In genomic region chr2:178436662-178437061, GRCh38 we compare ENCODE assay signal across 38 cellular contexts. TPM values are rescaled to one million over a fixed set of nuclear protein-coding genes. Genes with fewer than 3 reads are reported as not detected.
"Had no signal": no experiment of that assay in that cellular context is flagged by ENCODE, and none has a peak within 500 bp of the region (broad histone marks: within the 10 kb centered on the region; RNA-seq: fewer than 3 reads in every experiment).

No MANE protein-coding gene starts in this region.

- H3K9me3 Mint-ChIP-seq: activated CD4-positive, alpha-beta memory T cell treated with anti-CD3 and anti-CD28 coated beads, Interleukin-2, amount 10 ng/mL, durations not matched to agents 7 days and 5 days; activated CD4-positive, alpha-beta T cell treated with anti-CD3 and anti-CD28 coated beads, Interleukin-2, amount 10 ng/mL, durations not matched to agents 24 days and 14 days; activated naive CD4-positive, alpha-beta T cell treated with anti-CD3 and anti-CD28 coated beads, Interleukin-2, amount 10 ng/mL, durations not matched to agents 7 days and 5 days; activated naive CD4-positive, alpha-beta T cell treated with anti-CD3 and anti-CD28 coated beads, Interleukin-2, amount 50 U/mL, for 24 hours; activated naive CD8-positive, alpha-beta T cell treated with anti-CD3 and anti-CD28 coated beads, Interleukin-2, amount 10 ng/mL, durations not matched to agents 7 days and 5 days; activated naive CD8-positive, alpha-beta T cell treated with anti-CD3 and anti-CD28 coated beads, Interleukin-2, amount 50 U/mL, for 24 hours; activated T-cell treated with anti-CD3 and anti-CD28 coated beads, Interleukin-2, amount 50 U/mL, for 24 hours; activated T-helper 2 cell treated with anti-CD3 and anti-CD28 coated beads, Interferon-gamma antibody, Interleukin-2, Interleukin-4, amounts not matched to agents 10 μg/mL and 5 μg/mL and 100 μg/mL, durations not matched to agents 14 hours and 24 hours and 36 hours; brain; central memory CD8-positive, alpha-beta T cell; T-helper 1 cell treated with Interleukin-12 subunit alpha and Interleukin-12 subunit beta and Interleukin-4 antibody, amounts not matched to agents 30 μg/mL and 1 μg/mL, for 36 hours; T-helper 2 cell treated with Interferon-gamma antibody and Interleukin-4, amounts not matched to agents 5 μg/mL and 100 μg/mL, for 36 hours; WTC11 had no signal

- H3K4me3 Mint-ChIP-seq: activated CD4-positive, alpha-beta memory T cell treated with anti-CD3 and anti-CD28 coated beads, Interleukin-2, amount 10 ng/mL, durations not matched to agents 7 days and 5 days; activated CD4-positive, alpha-beta T cell treated with anti-CD3 and anti-CD28 coated beads, Interleukin-2, amount 10 ng/mL, durations not matched to agents 24 days and 14 days; activated CD8-positive, alpha-beta memory T cell treated with anti-CD3 and anti-CD28 coated beads, Interleukin-2, amount 10 ng/mL, durations not matched to agents 7 days and 5 days; activated CD8-positive, alpha-beta T cell treated with anti-CD3 and anti-CD28 coated beads, Interleukin-2, amount 10 ng/mL, durations not matched to agents 7 days and 5 days; activated naive CD4-positive, alpha-beta T cell treated with anti-CD3 and anti-CD28 coated beads, Interleukin-2, amount 10 ng/mL, durations not matched to agents 7 days and 5 days; activated naive CD4-positive, alpha-beta T cell treated with anti-CD3 and anti-CD28 coated beads, Interleukin-2, amount 50 U/mL, for 24 hours; activated naive CD8-positive, alpha-beta T cell; activated naive CD8-positive, alpha-beta T cell treated with anti-CD3 and anti-CD28 coated beads, Interleukin-2, amount 10 ng/mL, durations not matched to agents 7 days and 5 days; activated naive CD8-positive, alpha-beta T cell treated with anti-CD3 and anti-CD28 coated beads, Interleukin-2, amount 50 U/mL, for 24 hours; activated T-cell treated with anti-CD3 and anti-CD28 coated beads, Interleukin-2, amount 50 U/mL, for 24 hours; brain; central memory CD8-positive, alpha-beta T cell; T-helper 1 cell treated with Interleukin-12 subunit alpha and Interleukin-12 subunit beta and Interleukin-4 antibody, amounts not matched to agents 30 μg/mL and 1 μg/mL, for 36 hours; T-helper 2 cell treated with Interferon-gamma antibody and Interleukin-4, amounts not matched to agents 5 μg/mL and 100 μg/mL, for 36 hours; WTC11 had no signal

- H3K4me3 ChIP-seq: ascending aorta, cardiac muscle cell had no signal

- H3K4me1 Mint-ChIP-seq: activated CD4-positive, alpha-beta memory T cell treated with anti-CD3 and anti-CD28 coated beads, Interleukin-2, amount 10 ng/mL, durations not matched to agents 7 days and 5 days; activated CD4-positive, alpha-beta T cell treated with anti-CD3 and anti-CD28 coated beads, Interleukin-2, amount 10 ng/mL, durations not matched to agents 24 days and 14 days; activated CD8-positive, alpha-beta memory T cell treated with anti-CD3 and anti-CD28 coated beads, Interleukin-2, amount 10 ng/mL, durations not matched to agents 7 days and 5 days; activated naive CD4-positive, alpha-beta T cell treated with anti-CD3 and anti-CD28 coated beads, Interleukin-2, amount 10 ng/mL, durations not matched to agents 7 days and 5 days; activated naive CD8-positive, alpha-beta T cell treated with anti-CD3 and anti-CD28 coated beads, Interleukin-2, amount 50 U/mL, for 24 hours; brain; central memory CD8-positive, alpha-beta T cell had no signal

- H3K27me3 ChIP-seq: ascending aorta, cardiac muscle cell had no signal

- H3K27ac Mint-ChIP-seq: activated CD4-positive, alpha-beta memory T cell treated with anti-CD3 and anti-CD28 coated beads, Interleukin-2, amount 10 ng/mL, durations not matched to agents 7 days and 5 days; activated CD4-positive, alpha-beta T cell treated with anti-CD3 and anti-CD28 coated beads, Interleukin-2, amount 10 ng/mL, durations not matched to agents 24 days and 14 days; activated CD8-positive, alpha-beta T cell treated with anti-CD3 and anti-CD28 coated beads, Interleukin-2, amount 10 ng/mL, durations not matched to agents 7 days and 5 days; activated naive CD4-positive, alpha-beta T cell treated with anti-CD3 and anti-CD28 coated beads, Interleukin-2, amount 10 ng/mL, durations not matched to agents 7 days and 5 days; activated naive CD4-positive, alpha-beta T cell treated with anti-CD3 and anti-CD28 coated beads, Interleukin-2, amount 50 U/mL, for 24 hours; activated naive CD8-positive, alpha-beta T cell; activated naive CD8-positive, alpha-beta T cell treated with anti-CD3 and anti-CD28 coated beads, Interleukin-2, amount 10 ng/mL, durations not matched to agents 7 days and 5 days; activated naive CD8-positive, alpha-beta T cell treated with anti-CD3 and anti-CD28 coated beads, Interleukin-2, amount 50 U/mL, for 24 hours; activated T-cell treated with anti-CD3 and anti-CD28 coated beads, Interleukin-2, amount 50 U/mL, for 24 hours; activated T-helper 2 cell treated with anti-CD3 and anti-CD28 coated beads, Interferon-gamma antibody, Interleukin-2, Interleukin-4, amounts not matched to agents 10 μg/mL and 5 μg/mL and 100 μg/mL, durations not matched to agents 14 hours and 24 hours and 36 hours; brain; T-helper 1 cell treated with Interleukin-12 subunit alpha and Interleukin-12 subunit beta and Interleukin-4 antibody, amounts not matched to agents 30 μg/mL and 1 μg/mL, for 36 hours; T-helper 2 cell treated with Interferon-gamma antibody and Interleukin-4, amounts not matched to agents 5 μg/mL and 100 μg/mL, for 36 hours; WTC11 had no signal

- H3K9me3 ChIP-seq: ascending aorta had no signal

- FAIRE-seq: bronchial epithelial cell had no signal

- H3K27me3 Mint-ChIP-seq: activated CD4-positive, alpha-beta memory T cell treated with anti-CD3 and anti-CD28 coated beads, Interleukin-2, amount 10 ng/mL, durations not matched to agents 7 days and 5 days; activated CD8-positive, alpha-beta memory T cell treated with anti-CD3 and anti-CD28 coated beads, Interleukin-2, amount 10 ng/mL, durations not matched to agents 7 days and 5 days; activated naive CD4-positive, alpha-beta T cell treated with anti-CD3 and anti-CD28 coated beads, Interleukin-2, amount 10 ng/mL, durations not matched to agents 7 days and 5 days; activated naive CD4-positive, alpha-beta T cell treated with anti-CD3 and anti-CD28 coated beads, Interleukin-2, amount 50 U/mL, for 24 hours; activated naive CD8-positive, alpha-beta T cell; activated naive CD8-positive, alpha-beta T cell treated with anti-CD3 and anti-CD28 coated beads, Interleukin-2, amount 10 ng/mL, durations not matched to agents 7 days and 5 days; activated naive CD8-positive, alpha-beta T cell treated with anti-CD3 and anti-CD28 coated beads, Interleukin-2, amount 50 U/mL, for 24 hours; activated T-cell treated with anti-CD3 and anti-CD28 coated beads, Interleukin-2, amount 50 U/mL, for 24 hours; brain; central memory CD8-positive, alpha-beta T cell had no signal

- DNase-seq: activated CD4-positive, alpha-beta memory T cell treated with anti-CD3 and anti-CD28 coated beads, Interleukin-2, amount 10 ng/mL, durations not matched to agents 7 days and 5 days; activated CD4-positive, alpha-beta T cell treated with anti-CD3 and anti-CD28 coated beads for 1 hour; activated CD4-positive, alpha-beta T cell treated with anti-CD3 and anti-CD28 coated beads for 4 hours; activated CD4-positive, alpha-beta T cell treated with anti-CD3 and anti-CD28 coated beads, Interleukin-2, amount 10 ng/mL, durations not matched to agents 24 days and 14 days; activated CD4-positive, alpha-beta T cell treated with anti-CD3 and anti-CD28 coated beads, Interleukin-2, amount 50 U/mL, for 48 hours; activated CD4-positive, CD25-positive, alpha-beta regulatory T cell; activated CD8-positive, alpha-beta memory T cell treated with anti-CD3 and anti-CD28 coated beads for 24 hours; activated CD8-positive, alpha-beta memory T cell treated with anti-CD3 and anti-CD28 coated beads, Interleukin-2, amount 10 ng/mL, durations not matched to agents 7 days and 5 days; activated CD8-positive, alpha-beta memory T cell treated with anti-CD3 and anti-CD28 coated beads, Interleukin-2, amount 50 U/mL, for 48 hours; activated CD8-positive, alpha-beta T cell treated with anti-CD3 and anti-CD28 coated beads, Interleukin-2, amount 10 ng/mL, durations not matched to agents 7 days and 5 days; activated effector memory CD4-positive, alpha-beta T cell treated with Interleukin-2 at 50 U/mL for 16 hours; activated gamma-delta T cell; activated naive CD4-positive, alpha-beta T cell treated with anti-CD3 and anti-CD28 coated beads, Interleukin-2, amount 10 ng/mL, durations not matched to agents 7 days and 5 days; activated naive CD4-positive, alpha-beta T cell treated with Interleukin-2 at 50 U/mL for 16 hours; activated naive CD8-positive, alpha-beta T cell treated with anti-CD3 and anti-CD28 coated beads, Interleukin-2, amount 10 ng/mL, durations not matched to agents 7 days and 5 days; activated naive CD8-positive, alpha-beta T cell treated with anti-CD3 and anti-CD28 coated beads, Interleukin-2, amount 50 U/mL, for 24 hours; activated T-cell treated with anti-CD3 and anti-CD28 coated beads, Interleukin-2, amount 50 U/mL, for 24 hours; activated T-cell treated with anti-CD3 and anti-CD28 coated beads, Interleukin-2, amount 50 U/mL, for 48 hours; amygdala; anterior cingulate cortex; caudate nucleus; cerebellar nuclear complex; T-helper 1 cell; T-helper 2 cell; T-helper 9 cell; WERI-Rb-1 had no signal

- ATAC-seq: activated CD4-positive, CD25-positive, alpha-beta regulatory T cell treated with anti-CD3 and anti-CD28 coated beads, Interleukin-2, amount 50 U/mL, for 24 hours; activated CD8-positive, alpha-beta memory T cell treated with anti-CD3 and anti-CD28 coated beads, Interleukin-2, amount 10 ng/mL, durations not matched to agents 7 days and 5 days; activated CD8-positive, alpha-beta T cell treated with anti-CD3 and anti-CD28 coated beads, Interleukin-2, amount 10 ng/mL, durations not matched to agents 7 days and 5 days; activated naive CD8-positive, alpha-beta T cell treated with anti-CD3 and anti-CD28 coated beads, Interleukin-2, amount 50 U/mL, for 24 hours; WTC11 had no signal

- H3K27ac ChIP-seq: ascending aorta, cardiac muscle cell, WERI-Rb-1 had no signal

- H3K4me1 ChIP-seq: ascending aorta had no signal

RNA-seq across cellular contexts. Expression of gene PJVK, which starts 14.5 kb away (rescaled TPM):
- total RNA-seq: ascending aorta had no signal
